8 cellular contexts compared by ENCODE assay signal in genomic region chr10:77877461-77878344, GRCh38. TPM values are rescaled to one million over a fixed set of nuclear protein-coding genes. Genes with fewer than 3 reads are reported as not detected.
DNase-seq lines count a peak whose midpoint lies in the region; ATAC-seq, FAIRE-seq and TF ChIP-seq lines count a peak whose summit lies in the region.

No MANE protein-coding gene starts in this region.

- peaks cover 16% of the 10 kb centered on the region for H3K27me3 Mint-ChIP-seq in GM23338 (ENCODE audit: insufficient read depth, low read depth, poor library complexity)

- intact Hi-C loops in K562 (cut with micrococcal nuclease), result no loop called here
- intact Hi-C loops in kidney (cut with DNase I), result no loop called here

- 43% methylated on average over 15 of the region's 15 CpGs for WGBS in K562 (ENCODE audit: insufficient coverage, low coverage, missing lambda C conversion rate)

- H3K36me3 ChIP-seq in GM06990 (ENCODE audit: control insufficient read depth, insufficient read depth, low read length) (no peaks in the 10 kb centered on the region), GM23338 (ENCODE audit: insufficient read depth) (no peaks in the 10 kb centered on the region), K562 (ENCODE audit: control insufficient read depth, insufficient read depth, low read length) (peaks cover 4% of the 10 kb centered on the region; the same call in 1 of the 3 replicates), kidney (ENCODE audit: control insufficient read depth in 1 of 2, insufficient read depth in 2 of 2, low read length in 2 of 2) (no peaks in the 10 kb centered on the region)

- no peak overlapping the region for H3K4me3 ChIP-seq in GM06990 (replicated peaks; ENCODE audit: low read depth, low read length)
- peak overlapping the region; percentile 31; the same call in 1 of the 2 replicates for H3K4me3 ChIP-seq in GM23338
- no peak overlapping the region for H3K4me3 ChIP-seq in K562
- no peak overlapping the region for H3K4me3 ChIP-seq in kidney (ENCODE audit: low read length in 2 of 2)

- peak overlapping the region; percentile 56 for H3K4me3 Mint-ChIP-seq in GM23338

- in situ Hi-C loops in K562 (cut with MboI), result no loop called here

- POLR2A ChIA-PET in K562 (lab: Yijun Ruan, JAX), result interaction anchor here (0.7 to 1.1 kb wide), 4 partner anchors 9 to 191 kb away, joined by 3 to 4 read pairs (median 3); no protein-coding TSS in a partner anchor

- no peak for TF ChIP-seq EP300 in K562 (IDR thresholded peaks at IDR 0.05; ENCODE audit: low read length)

- H3K4me1 ChIP-seq in GM23338 (ENCODE audit: insufficient read depth) (peaks cover 43% of the 10 kb centered on the region), K562 (replicated peaks in 1 of 2; ENCODE audit: control insufficient read depth in 2 of 2, insufficient read depth in 2 of 2, low read length in 2 of 2) (peaks cover 7 to 10% of the 10 kb centered on the region in 2 experiments; a peak in 3 of 5 replicates), kidney (ENCODE audit: control insufficient read depth in 1 of 2, insufficient read depth in 1 of 2, low read depth in 1 of 2, low read length in 2 of 2) (peaks cover 14 to 27% of the 10 kb centered on the region in 2 donors)

- H3K4me1 Mint-ChIP-seq in GM23338, result peaks cover 72% of the 10 kb centered on the region

- peaks cover 69% of the 10 kb centered on the region for H3K79me2 ChIP-seq in GM23338 (replicated peaks; ENCODE audit: insufficient read depth)
- peaks cover 10% of the 10 kb centered on the region for H3K79me2 ChIP-seq in K562 (ENCODE audit: control insufficient read depth, insufficient read depth, low read length)

- H2AFZ ChIP-seq in GM23338 (no peak overlapping the region), K562 (ENCODE audit: low read depth, low read length) (no peak overlapping the region)

- TF ChIP-seq RAD21 in K562 (CRISPR knock-in tag; conservative IDR thresholded peaks at IDR 0.05 in 1 of 2, IDR thresholded peaks at IDR 0.05 in 1 of 2), result no peak

- peaks cover 10% of the 10 kb centered on the region for H3K9me1 ChIP-seq in K562 (ENCODE audit: control insufficient read depth, insufficient read depth, low read length)

- H3K27ac Mint-ChIP-seq in GM23338, result peak overlapping the region; percentile 95

- H4K20me1 ChIP-seq in GM23338 (replicated peaks; ENCODE audit: insufficient read depth) (no peaks in the 10 kb centered on the region; the same call in 1 of the 2 replicates), K562 (replicated peaks; ENCODE audit: control insufficient read depth, insufficient read depth, low read length) (peaks cover 37% of the 10 kb centered on the region)

- peaks cover 9% of the 10 kb centered on the region; the same call in 2 of the 3 replicates for H3K36me3 Mint-ChIP-seq in GM23338 (ENCODE audit: low read depth)

- CTCF ChIA-PET in K562 (lab: Yijun Ruan, JAX; ENCODE audit: low intra/inter-chr PET ratio), result no interaction called here

- FAIRE-seq in K562 (lab: Jason Lieb, UNC) (no peak), kidney (lab: Jason Lieb, UNC) (no peak)

- peak overlapping the region; percentile 93 for H3K27ac ChIP-seq in GM23338 (ENCODE audit: low read depth)
- H3K27ac ChIP-seq in K562 (ENCODE audit: extremely low read depth, low read depth, low read length), result no peak overlapping the region
- H3K27ac ChIP-seq in kidney (ENCODE audit: low read depth in 2 of 2, low read length in 2 of 2), result peak overlapping the region; percentile 42 to 53

- peak; percentile 7 for TF ChIP-seq CTCF in GM06990 (IDR thresholded peaks at IDR 0.05; ENCODE audit: insufficient read depth, low read length, poor library complexity, severe bottlenecking)
- no peak for TF ChIP-seq CTCF in GM23338 (conservative IDR thresholded peaks at IDR 0.05; ENCODE audit: low read depth in 2 of 2)
- no peak for TF ChIP-seq CTCF in K562 (IDR thresholded peaks at IDR 0.05 in 2 of 3, conservative IDR thresholded peaks at IDR 0.05 in 1 of 3; ENCODE audit: insufficient read depth in 2 of 3, low read depth in 1 of 3, low read length in 3 of 3)
- TF ChIP-seq CTCF in kidney (IDR thresholded peaks at IDR 0.05; ENCODE audit: borderline replicate concordance, extremely low read depth, insufficient read depth), result no peak

- no peaks in the 10 kb centered on the region for H3K9me3 ChIP-seq in K562 (replicated peaks; ENCODE audit: control insufficient read depth, insufficient read depth, low read depth, low read length)
- no peaks in the 10 kb centered on the region for H3K9me3 ChIP-seq in kidney (ENCODE audit: control insufficient read depth in 1 of 2, low read length in 2 of 2)

- H3K9ac ChIP-seq in K562 (ENCODE audit: insufficient read depth in 1 of 2, low read depth in 2 of 2, low read length in 2 of 2) (peak overlapping the region in 1 of 2 experiments; percentile 17; a peak in 1 of 4 replicates), kidney (ENCODE audit: low read length in 2 of 2) (peak overlapping the region in 1 of 2 donors; percentile 44)

- H3K4me2 ChIP-seq in GM23338, result peak overlapping the region; percentile 64
- H3K4me2 ChIP-seq in K562 (ENCODE audit: insufficient read depth, low read length), result no peak overlapping the region

- no TSS peak for BruUV-seq in K562 (replicated peaks; lab: Mats Ljungman, UMichigan)

- no peaks in the 10 kb centered on the region for H3K27me3 ChIP-seq in GM06990 (replicated peaks; ENCODE audit: control insufficient read depth, insufficient read depth, low read length)
- H3K27me3 ChIP-seq in GM23338 (ENCODE audit: insufficient read depth), result no peaks in the 10 kb centered on the region
- no peaks in the 10 kb centered on the region for H3K27me3 ChIP-seq in K562 (ENCODE audit: control insufficient read depth in 2 of 2, insufficient read depth in 2 of 2, low read length in 2 of 2)

- no peaks in the 10 kb centered on the region for H3K9me2 ChIP-seq in GM23338 (ENCODE audit: insufficient read depth)

- no peaks in the 10 kb centered on the region; the same call in 2 of the 3 replicates for H3K9me3 Mint-ChIP-seq in GM23338

- ATAC-seq in GM23338 (peak; percentile 85), K562 (peak; percentile 55)

- DNase-seq in GM06990 (ENCODE audit: extremely low read depth, insufficient read length) (peak; percentile 64), GM23338 (ENCODE audit: low spot score) (peak; percentile 84), NCI-H226 (peak; percentile 84), K562 (ENCODE audit: extremely low read depth in 1 of 4, low spot score in 3 of 4) (peak in 1 of 4 experiments; percentile 30), kidney (peak; percentile 76), LoVo (ENCODE audit: low spot score) (no peak), mesenteric fat pad (ENCODE audit: low spot score) (no peak)
- DNase-seq in stimulated activated CD8-positive, alpha-beta memory T cell treated with anti-CD3 and anti-CD28 coated beads, Interleukin-7, amount 100 ng/mL, for 4 hours (ENCODE audit: low read depth in 2 of 2), result peak; percentile 15 to 55

- H3F3A ChIP-seq in GM23338 (replicated peaks; ENCODE audit: low read depth), result peaks cover 25% of the 10 kb centered on the region

- TF ChIP-seq POLR2A in K562 (conservative IDR thresholded peaks at IDR 0.05), result no peak

TF ChIP-seq in GM23338, 12 proteins besides CTCF, POLR2A, EP300 and RAD21 (continues in another document):
- TF ChIP-seq EZH2 (IDR thresholded peaks at IDR 0.05; ENCODE audit: low read depth, unreplicated experiment) (no peak), EZH2phosphoT487 (IDR thresholded peaks at IDR 0.05; ENCODE audit: unreplicated experiment) (no peak)

TF ChIP-seq in K562, 482 proteins besides CTCF, POLR2A, EP300 and RAD21:
- TF ChIP-seq YY1 (IDR thresholded peaks at IDR 0.05; ENCODE audit: borderline replicate concordance in 1 of 3, control insufficient read depth in 1 of 3, extremely low read depth in 1 of 3, insufficient read depth in 3 of 3, insufficient read length in 1 of 3, insufficient replicate concordance in 2 of 3, low read depth in 1 of 3, low read length in 2 of 3) (peak in 2 of 3 experiments; percentile 34 to 42), E2F6 (IDR thresholded peaks at IDR 0.05; ENCODE audit: borderline replicate concordance in 1 of 2, extremely low read depth in 1 of 2, insufficient read depth in 1 of 2, insufficient read length in 1 of 2, low read depth in 1 of 2, low read length in 1 of 2, poor library complexity in 1 of 2, severe bottlenecking in 1 of 2) (peak in 1 of 2 experiments; percentile 50), RBM39 (optimal IDR thresholded peaks at IDR 0.05; ENCODE audit: low read depth, low read length) (no peak), PHF21A (IDR thresholded peaks at IDR 0.05; ENCODE audit: borderline replicate concordance, low read depth) (0 out of 2 replicates have a peak, but pooled peaks have one; percentile 45), KDM1A (IDR thresholded peaks at IDR 0.05) (peak in 1 of 2 experiments; percentile 11; a peak in 1 of 4 replicates)

RNA-seq across cellular contexts. Expression of gene DLG5, which starts 48.9 kb away (rescaled TPM):
- 50.8 and 66.6 TPM in 2 replicates for total RNA-seq in GM23338 (2014; rRNA removed; shearing (Covaris generic))
- polyA plus RNA-seq in GM23338 (2016; fragmentation: Nextera tagmentation; extraction: Ambion mirVana) (6.0 and 7.4 TPM in 2 replicates), K562 (2011; rRNA removed) (8.8 and 11.9 TPM in 2 replicates), K562 (2014; fragmentation: Illumina TruSeq; extraction: Trizol) (17.9 and 18.8 TPM in 2 replicates), K562 (2014; fragmentation: Nextera tagmentation; extraction: Ambion mirVana) (1 to 10 TPM; 1.4 to 1.5 TPM), K562 (2014; rRNA removed) (17.2 and 17.3 TPM in 2 replicates), kidney (ENCODE audit: insufficient read depth, low read depth, low replicate concordance) (5.4 TPM)
- total RNA-seq in K562 (2011; cell fraction: chromatin; rRNA removed; ENCODE audit: low replicate concordance), result 91.9 and 204 TPM in 2 replicates
- 90.6 and 92.5 TPM in 2 replicates for total RNA-seq in K562 (2011; cell fraction: nucleolus; rRNA removed)
- 67.2 and 68.6 TPM in 2 replicates for total RNA-seq in K562 (2011; cell fraction: nucleoplasm; rRNA removed)
- total RNA-seq in K562 (2014; rRNA removed) (10.1 and 13.6 TPM in 2 replicates), K562 (2014; rRNA removed; fragmentation: Illumina TruSeq; extraction: Trizol) (9.2 and 9.6 TPM in 2 replicates), K562 (2015; rRNA removed; fragmentation: Illumina TruSeq; extraction: Trizol) (11.0 and 11.2 TPM in 2 replicates), K562 (2021) (24.0 and 26.8 TPM in 2 replicates), kidney (30.0 TPM), mesenteric fat pad (30.6 TPM)
- 8.1 and 10.6 TPM in 2 replicates for polyA plus RNA-seq in K562 (2011; cell fraction: cytosol; rRNA removed)
- 72.9 and 124 TPM in 2 replicates for polyA plus RNA-seq in K562 (2011; cell fraction: nucleus; rRNA removed)
- polyA plus RNA-seq in K562 (2012), result 16.0 and 23.5 TPM in 2 replicates
- polyA minus RNA-seq in K562 (2011; rRNA and poly(A)+ RNA removed), result 11.9 and 15.3 TPM in 2 replicates
- 7.3 and 10.1 TPM in 2 replicates for polyA minus RNA-seq in K562 (2011; cell fraction: cytosol; rRNA and poly(A)+ RNA removed)
- 27.9 and 33.8 TPM in 2 replicates for polyA minus RNA-seq in K562 (2011; cell fraction: nucleus; rRNA and poly(A)+ RNA removed)

Comparison
In these comparisons a context has a peak if more than half of its experiments do, and no peak if none do; other contexts are left out.
1. DNase-seq: peak in GM06990 (single experiment), GM23338 (single experiment), NCI-H226 (single experiment), kidney (single experiment) and stimulated activated CD8-positive, alpha-beta memory T cell treated with anti-CD3 and anti-CD28 coated beads, Interleukin-7, amount 100 ng/mL, for 4 hours (2 of 2); none in LoVo (single experiment) and mesenteric fat pad (single experiment).